In genomic region chr1:229130028-229130668, GRCh38 we compare ENCODE assay signal across 1 cellular context.
TF ChIP-seq lines count a peak whose summit lies in the region.

No MANE protein-coding gene starts in this region.

TF ChIP-seq in HepG2, 621 proteins besides CTCF, POLR2A, EP300 and RAD21 (continued from another document and continues in another):
- TF ChIP-seq, protein P1, sequence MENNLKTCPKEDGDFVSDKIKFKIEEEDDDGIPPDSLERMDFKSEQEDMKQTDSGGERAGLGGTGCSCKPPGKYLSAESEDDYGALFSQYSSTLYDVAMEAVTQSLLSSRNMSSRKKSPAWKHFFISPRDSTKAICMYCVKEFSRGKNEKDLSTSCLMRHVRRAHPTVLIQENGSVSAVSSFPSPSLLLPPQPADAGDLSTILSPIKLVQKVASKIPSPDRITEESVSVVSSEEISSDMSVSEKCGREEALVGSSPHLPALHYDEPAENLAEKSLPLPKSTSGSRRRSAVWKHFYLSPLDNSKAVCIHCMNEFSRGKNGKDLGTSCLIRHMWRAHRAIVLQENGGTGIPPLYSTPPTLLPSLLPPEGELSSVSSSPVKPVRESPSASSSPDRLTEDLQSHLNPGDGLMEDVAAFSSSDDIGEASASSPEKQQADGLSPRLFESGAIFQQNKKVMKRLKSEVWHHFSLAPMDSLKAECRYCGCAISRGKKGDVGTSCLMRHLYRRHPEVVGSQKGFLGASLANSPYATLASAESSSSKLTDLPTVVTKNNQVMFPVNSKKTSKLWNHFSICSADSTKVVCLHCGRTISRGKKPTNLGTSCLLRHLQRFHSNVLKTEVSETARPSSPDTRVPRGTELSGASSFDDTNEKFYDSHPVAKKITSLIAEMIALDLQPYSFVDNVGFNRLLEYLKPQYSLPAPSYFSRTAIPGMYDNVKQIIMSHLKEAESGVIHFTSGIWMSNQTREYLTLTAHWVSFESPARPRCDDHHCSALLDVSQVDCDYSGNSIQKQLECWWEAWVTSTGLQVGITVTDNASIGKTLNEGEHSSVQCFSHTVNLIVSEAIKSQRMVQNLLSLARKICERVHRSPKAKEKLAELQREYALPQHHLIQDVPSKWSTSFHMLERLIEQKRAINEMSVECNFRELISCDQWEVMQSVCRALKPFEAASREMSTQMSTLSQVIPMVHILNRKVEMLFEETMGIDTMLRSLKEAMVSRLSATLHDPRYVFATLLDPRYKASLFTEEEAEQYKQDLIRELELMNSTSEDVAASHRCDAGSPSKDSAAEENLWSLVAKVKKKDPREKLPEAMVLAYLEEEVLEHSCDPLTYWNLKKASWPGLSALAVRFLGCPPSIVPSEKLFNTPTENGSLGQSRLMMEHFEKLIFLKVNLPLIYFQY (CRISPR knock-in tag; IDR thresholded peaks at IDR 0.05; ENCODE audit: borderline replicate concordance) = no peak
- no peak for TF ChIP-seq ZNF7 (CRISPR knock-in tag; IDR thresholded peaks at IDR 0.05)
- no peak for TF ChIP-seq ZNF383 (CRISPR knock-in tag; IDR thresholded peaks at IDR 0.05; ENCODE audit: borderline replicate concordance)
- no peak for TF ChIP-seq ZNF773 (CRISPR knock-in tag; IDR thresholded peaks at IDR 0.05; ENCODE audit: borderline replicate concordance)
- TF ChIP-seq KAT7 (CRISPR knock-in tag; IDR thresholded peaks at IDR 0.05; ENCODE audit: borderline replicate concordance) = no peak; the same call in 1 of the 2 replicates
- 0 out of 2 replicates have a peak, but pooled peaks have one; percentile 64 for TF ChIP-seq ADNP (CRISPR knock-in tag; IDR thresholded peaks at IDR 0.05)
- TF ChIP-seq ZNF687 (CRISPR knock-in tag; IDR thresholded peaks at IDR 0.05) = peak; percentile 97
- no peak for TF ChIP-seq MAFG (CRISPR knock-in tag; IDR thresholded peaks at IDR 0.05)
- TF ChIP-seq U2AF1 (optimal IDR thresholded peaks at IDR 0.05; ENCODE audit: low read depth, low read length) = peak; percentile 49
- peak; percentile 95 for TF ChIP-seq GATAD2A (CRISPR knock-in tag; IDR thresholded peaks at IDR 0.05)
- no peak; the same call in 1 of the 2 replicates for TF ChIP-seq ZNF446 (CRISPR knock-in tag; IDR thresholded peaks at IDR 0.05)
- no peak for TF ChIP-seq KMT2A (CRISPR knock-in tag; IDR thresholded peaks at IDR 0.05)
- peak; percentile 69; the same call in 1 of the 2 replicates for TF ChIP-seq DPF2 (CRISPR knock-in tag; IDR thresholded peaks at IDR 0.05; ENCODE audit: borderline replicate concordance, low read depth)
- TF ChIP-seq ZNF460 (CRISPR knock-in tag; IDR thresholded peaks at IDR 0.05; ENCODE audit: borderline replicate concordance) = no peak
- TF ChIP-seq TAF1 (CRISPR knock-in tag; IDR thresholded peaks at IDR 0.05) = peak; percentile 48
- no peak for TF ChIP-seq ZNF83 (CRISPR knock-in tag; IDR thresholded peaks at IDR 0.05; ENCODE audit: borderline replicate concordance)
- TF ChIP-seq, protein P2, sequence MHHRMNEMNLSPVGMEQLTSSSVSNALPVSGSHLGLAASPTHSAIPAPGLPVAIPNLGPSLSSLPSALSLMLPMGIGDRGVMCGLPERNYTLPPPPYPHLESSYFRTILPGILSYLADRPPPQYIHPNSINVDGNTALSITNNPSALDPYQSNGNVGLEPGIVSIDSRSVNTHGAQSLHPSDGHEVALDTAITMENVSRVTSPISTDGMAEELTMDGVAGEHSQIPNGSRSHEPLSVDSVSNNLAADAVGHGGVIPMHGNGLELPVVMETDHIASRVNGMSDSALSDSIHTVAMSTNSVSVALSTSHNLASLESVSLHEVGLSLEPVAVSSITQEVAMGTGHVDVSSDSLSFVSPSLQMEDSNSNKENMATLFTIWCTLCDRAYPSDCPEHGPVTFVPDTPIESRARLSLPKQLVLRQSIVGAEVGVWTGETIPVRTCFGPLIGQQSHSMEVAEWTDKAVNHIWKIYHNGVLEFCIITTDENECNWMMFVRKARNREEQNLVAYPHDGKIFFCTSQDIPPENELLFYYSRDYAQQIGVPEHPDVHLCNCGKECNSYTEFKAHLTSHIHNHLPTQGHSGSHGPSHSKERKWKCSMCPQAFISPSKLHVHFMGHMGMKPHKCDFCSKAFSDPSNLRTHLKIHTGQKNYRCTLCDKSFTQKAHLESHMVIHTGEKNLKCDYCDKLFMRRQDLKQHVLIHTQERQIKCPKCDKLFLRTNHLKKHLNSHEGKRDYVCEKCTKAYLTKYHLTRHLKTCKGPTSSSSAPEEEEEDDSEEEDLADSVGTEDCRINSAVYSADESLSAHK (CRISPR knock-in tag; IDR thresholded peaks at IDR 0.05; ENCODE audit: borderline replicate concordance) = no peak
- no peak for TF ChIP-seq ARNT2 (CRISPR knock-in tag; IDR thresholded peaks at IDR 0.05; ENCODE audit: low read depth)
- TF ChIP-seq NCOA5 (CRISPR knock-in tag; IDR thresholded peaks at IDR 0.05) = no peak
- no peak; the same call in 1 of the 2 replicates for TF ChIP-seq ZNF136 (CRISPR knock-in tag; IDR thresholded peaks at IDR 0.05; ENCODE audit: low read depth)
- no peak for TF ChIP-seq TEAD2 (CRISPR knock-in tag; IDR thresholded peaks at IDR 0.05)
- no peak for TF ChIP-seq FIP1L1 (IDR thresholded peaks at IDR 0.05; ENCODE audit: borderline replicate concordance, insufficient read depth, low read depth, low read length)
- no peak for TF ChIP-seq SCMH1 (CRISPR knock-in tag; IDR thresholded peaks at IDR 0.05; ENCODE audit: borderline replicate concordance)
- TF ChIP-seq SNAI1 (CRISPR knock-in tag; IDR thresholded peaks at IDR 0.05; ENCODE audit: borderline replicate concordance) = no peak
- no peak for TF ChIP-seq SMAD9 (CRISPR knock-in tag; IDR thresholded peaks at IDR 0.05)
- TF ChIP-seq ATF6 (CRISPR knock-in tag; conservative IDR thresholded peaks at IDR 0.05) = no peak
- TF ChIP-seq ZNF138 (CRISPR knock-in tag; IDR thresholded peaks at IDR 0.05; ENCODE audit: low read depth) = no peak
- no peak for TF ChIP-seq KAT2B (IDR thresholded peaks at IDR 0.05; ENCODE audit: borderline replicate concordance, low read depth, low read length)
- TF ChIP-seq MAX (IDR thresholded peaks at IDR 0.05) = peak; percentile 90
- TF ChIP-seq, protein P3, sequence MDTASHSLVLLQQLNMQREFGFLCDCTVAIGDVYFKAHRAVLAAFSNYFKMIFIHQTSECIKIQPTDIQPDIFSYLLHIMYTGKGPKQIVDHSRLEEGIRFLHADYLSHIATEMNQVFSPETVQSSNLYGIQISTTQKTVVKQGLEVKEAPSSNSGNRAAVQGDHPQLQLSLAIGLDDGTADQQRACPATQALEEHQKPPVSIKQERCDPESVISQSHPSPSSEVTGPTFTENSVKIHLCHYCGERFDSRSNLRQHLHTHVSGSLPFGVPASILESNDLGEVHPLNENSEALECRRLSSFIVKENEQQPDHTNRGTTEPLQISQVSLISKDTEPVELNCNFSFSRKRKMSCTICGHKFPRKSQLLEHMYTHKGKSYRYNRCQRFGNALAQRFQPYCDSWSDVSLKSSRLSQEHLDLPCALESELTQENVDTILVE (CRISPR knock-in tag; IDR thresholded peaks at IDR 0.05) = peak; percentile 66; the same call in 1 of the 2 replicates
- TF ChIP-seq RARG (CRISPR knock-in tag; IDR thresholded peaks at IDR 0.05; ENCODE audit: low read depth) = no peak
- no peak for TF ChIP-seq FOXM1 (CRISPR knock-in tag; IDR thresholded peaks at IDR 0.05)
- TF ChIP-seq ZNF691 (CRISPR knock-in tag; IDR thresholded peaks at IDR 0.05; ENCODE audit: borderline replicate concordance, low read depth) = no peak
- no peak for TF ChIP-seq SIN3A (IDR thresholded peaks at IDR 0.05; ENCODE audit: borderline replicate concordance, low read depth, low read length)
- peak; percentile 95 for TF ChIP-seq BRD4 (CRISPR knock-in tag; IDR thresholded peaks at IDR 0.05)
- no peak for TF ChIP-seq PAWR (CRISPR knock-in tag; IDR thresholded peaks at IDR 0.05; ENCODE audit: borderline replicate concordance)
- no peak for TF ChIP-seq TGIF2 (CRISPR knock-in tag; IDR thresholded peaks at IDR 0.05)
- no peak for TF ChIP-seq ZNF674 (CRISPR knock-in tag; IDR thresholded peaks at IDR 0.05; ENCODE audit: low read depth)
- no peak; the same call in 1 of the 2 replicates for TF ChIP-seq ZSCAN29 (CRISPR knock-in tag; conservative IDR thresholded peaks at IDR 0.05)
- TF ChIP-seq RFXANK (CRISPR knock-in tag; IDR thresholded peaks at IDR 0.05) = no peak
- no peak for TF ChIP-seq KLF12 (CRISPR knock-in tag; IDR thresholded peaks at IDR 0.05; ENCODE audit: borderline replicate concordance)
- TF ChIP-seq SP140L (CRISPR knock-in tag; IDR thresholded peaks at IDR 0.05; ENCODE audit: borderline replicate concordance) = no peak
- TF ChIP-seq ARID2 (CRISPR knock-in tag; IDR thresholded peaks at IDR 0.05; ENCODE audit: borderline replicate concordance) = no peak
- 0 out of 2 replicates have a peak, but pooled peaks have one; percentile 11 for TF ChIP-seq ZNF441 (CRISPR knock-in tag; IDR thresholded peaks at IDR 0.05; ENCODE audit: borderline replicate concordance)
- peak; percentile 10; the same call in 1 of the 2 replicates for TF ChIP-seq HIVEP1 (CRISPR knock-in tag; IDR thresholded peaks at IDR 0.05)
- TF ChIP-seq, protein P4, sequence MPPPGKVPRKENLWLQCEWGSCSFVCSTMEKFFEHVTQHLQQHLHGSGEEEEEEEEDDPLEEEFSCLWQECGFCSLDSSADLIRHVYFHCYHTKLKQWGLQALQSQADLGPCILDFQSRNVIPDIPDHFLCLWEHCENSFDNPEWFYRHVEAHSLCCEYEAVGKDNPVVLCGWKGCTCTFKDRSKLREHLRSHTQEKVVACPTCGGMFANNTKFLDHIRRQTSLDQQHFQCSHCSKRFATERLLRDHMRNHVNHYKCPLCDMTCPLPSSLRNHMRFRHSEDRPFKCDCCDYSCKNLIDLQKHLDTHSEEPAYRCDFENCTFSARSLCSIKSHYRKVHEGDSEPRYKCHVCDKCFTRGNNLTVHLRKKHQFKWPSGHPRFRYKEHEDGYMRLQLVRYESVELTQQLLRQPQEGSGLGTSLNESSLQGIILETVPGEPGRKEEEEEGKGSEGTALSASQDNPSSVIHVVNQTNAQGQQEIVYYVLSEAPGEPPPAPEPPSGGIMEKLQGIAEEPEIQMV (CRISPR knock-in tag; IDR thresholded peaks at IDR 0.05; ENCODE audit: low read depth) = no peak
- no peak for TF ChIP-seq ZBTB14 (CRISPR knock-in tag; IDR thresholded peaks at IDR 0.05)
- TF ChIP-seq ZNF496 (CRISPR knock-in tag; IDR thresholded peaks at IDR 0.05; ENCODE audit: insufficient replicate concordance) = no peak
- 0 out of 2 replicates have a peak, but pooled peaks have one; percentile 29 for TF ChIP-seq CBX5 (CRISPR knock-in tag; IDR thresholded peaks at IDR 0.05; ENCODE audit: borderline replicate concordance)
- TF ChIP-seq MTA1 (CRISPR knock-in tag; IDR thresholded peaks at IDR 0.05; ENCODE audit: borderline replicate concordance) = peak; percentile 64; the same call in 1 of the 2 replicates
- 0 out of 2 replicates have a peak, but pooled peaks have one; percentile 57 for TF ChIP-seq HES4 (CRISPR knock-in tag; IDR thresholded peaks at IDR 0.05; ENCODE audit: borderline replicate concordance)
- peak; percentile 56; the same call in 1 of the 2 replicates for TF ChIP-seq ZKSCAN8 (CRISPR knock-in tag; IDR thresholded peaks at IDR 0.05; ENCODE audit: borderline replicate concordance)
